1 cellular context compared by ENCODE assay signal in genomic region chr7:20798081-20798693, GRCh38.
TF ChIP-seq lines count a peak whose summit lies in the region.

No MANE protein-coding gene starts in this region.

TF ChIP-seq in GM12878, 131 proteins besides CTCF, POLR2A, EP300 and RAD21 (continued from another document):
- TF ChIP-seq RAD51 (IDR thresholded peaks at IDR 0.05) (no peak), NR2C2 (IDR thresholded peaks at IDR 0.05; ENCODE audit: borderline replicate concordance, control insufficient read depth, insufficient read length, low read depth) (no peak), BHLHE40 (IDR thresholded peaks at IDR 0.05; ENCODE audit: borderline replicate concordance in 1 of 2, low read depth in 2 of 2, low read length in 1 of 2) (peak in 1 of 2 experiments; percentile 83; a peak in 2 of 4 replicates)
